In genomic region chr1:111516008-111516535, GRCh38 we compare ENCODE assay signal across 1 cellular context.
TF ChIP-seq lines count a peak whose summit lies in the region.

No MANE protein-coding gene starts in this region.

TF ChIP-seq in GM23338, 12 proteins besides CTCF, POLR2A, EP300 and RAD21 (continued from another document):
- no peak for TF ChIP-seq REST (IDR thresholded peaks at IDR 0.05; ENCODE audit: unreplicated experiment)
- TF ChIP-seq POLR2AphosphoS5 (IDR thresholded peaks at IDR 0.05; ENCODE audit: low read depth): peak; percentile 32; the same call in 1 of the 2 replicates
